ENCODE assay signal across 8 cellular contexts in genomic region chr2:101341901-101342624, GRCh38. TPM values are rescaled to one million over a fixed set of nuclear protein-coding genes. Genes with fewer than 3 reads are reported as not detected.
DNase-seq lines count a peak whose midpoint lies in the region; ATAC-seq and TF ChIP-seq lines count a peak whose summit lies in the region.

No MANE protein-coding gene starts in this region.

- H3K27me3 Mint-ChIP-seq in T-helper 17 cell = no peaks in the 10 kb centered on the region

- no peak overlapping the region for H3K4me3 ChIP-seq in right cardiac atrium (ENCODE audit: low read length)

- H3K36me3 Mint-ChIP-seq in T-helper 17 cell (ENCODE audit: low read depth) = peaks cover 1% of the 10 kb centered on the region

- H3K4me1 Mint-ChIP-seq in T-helper 17 cell = peaks cover 20% of the 10 kb centered on the region

- no peaks in the 10 kb centered on the region for H3K27me3 ChIP-seq in right cardiac atrium (ENCODE audit: control insufficient read depth, insufficient read depth)

- peak; percentile 82 for DNase-seq in GM10248 (ENCODE audit: extremely low spot score)
- peak; percentile 43 for DNase-seq in NCI-H1105 treated with DMSO at 0.1 percent for 48 hours (lab: John Stamatoyannopoulos, UW)
- peak; percentile 55 to 63 (median 63) for DNase-seq in T-helper 17 cell
- DNase-seq in amygdala (lab: John Stamatoyannopoulos, UW) = peak in 50 of 56 donors; percentile 17 to 87 (median 60)
- peak; percentile 75 to 89 (median 87) for DNase-seq in right cardiac atrium
- DNase-seq in sciatic nerve (ENCODE audit: low spot score) = peak; percentile 87

- peak; percentile 80 for TF ChIP-seq CTCF in GM10248 (IDR thresholded peaks at IDR 0.05; ENCODE audit: control extremely low read depth, extremely low read depth, low read depth, missing control alignments)

- H3K4me3 Mint-ChIP-seq in T-helper 17 cell = peak overlapping the region; percentile 69

- H3K9me3 ChIP-seq in T-helper 17 cell (ENCODE audit: control insufficient read depth, low read length, poor library complexity, severe bottlenecking) = no peaks in the 10 kb centered on the region
- no peaks in the 10 kb centered on the region for H3K9me3 ChIP-seq in right cardiac atrium (ENCODE audit: control insufficient read depth, low read length)

- intact Hi-C loops in right cardiac atrium (cut with DNase I) (loop anchor here in 1 of 4 donors (10.0 kb wide), 1 partner anchor 493 kb away; no protein-coding TSS in a partner anchor), sciatic nerve (cut with DNase I) (no loop called here)

- ATAC-seq in T-helper 17 cell (peak; percentile 71), right cardiac atrium (peak; percentile 62 to 74), sciatic nerve (peak; percentile 71), GM18502 (IDR thresholded peaks at IDR 0.05; ENCODE audit: poor library complexity, unreplicated experiment) (no peak), HG03457 (IDR thresholded peaks at IDR 0.05; ENCODE audit: unreplicated experiment) (no peak)

- 55% methylated on average over 21 of the region's 21 CpGs for WGBS in right cardiac atrium

- no peak overlapping the region for H3K27ac ChIP-seq in right cardiac atrium (ENCODE audit: low read length)

- H3K27ac Mint-ChIP-seq in T-helper 17 cell = peak overlapping the region; percentile 4

- CTCF ChIA-PET in GM10248 (lab: Yijun Ruan, JAX) = interaction anchor here (0.6 to 4.0 kb wide), 19 partner anchors 9 to 1102 kb away, joined by 3 to 40 read pairs (median 5); partner anchors contain the start of gene RNF149

- POLR2A ChIA-PET in GM10248 (lab: Yijun Ruan, JAX) = no interaction called here

- no peaks in the 10 kb centered on the region for H3K4me1 ChIP-seq in right cardiac atrium (ENCODE audit: control insufficient read depth, insufficient read depth, low read length)

RNA-seq across cellular contexts. Expression of gene RNF149, which starts 33.6 kb away (rescaled TPM):
- total RNA-seq in T-helper 17 cell (100 to 1,000 TPM; 180 to 185 TPM), right cardiac atrium (10 to 100 TPM; 18.0 to 40.6 (median 23.2) TPM), sciatic nerve (80.7 TPM)
- polyA plus RNA-seq in right cardiac atrium = 22.7 TPM

RNA-seq across cellular contexts. Expression of gene CREG2, which starts 45.2 kb away (rescaled TPM):
- total RNA-seq in T-helper 17 cell = under 1 TPM; 0.30 to 0.39 TPM
- total RNA-seq in right cardiac atrium = 1 to 10 TPM in 1 of 4 donors, under 1 TPM in 3; 0.17 to 1.0 (median 0.29) TPM
- 0.14 TPM for polyA plus RNA-seq in right cardiac atrium
- not detected for total RNA-seq in sciatic nerve

Comparison
In these comparisons a context has a peak if more than half of its experiments do, and no peak if none do; other contexts are left out.
1. ATAC-seq: peak in T-helper 17 cell (single experiment), right cardiac atrium (2 of 2) and sciatic nerve (single experiment); none in GM18502 (single experiment) and HG03457 (single experiment).
2. Peak in every context shown above with its lines, with median percentiles within 50 percentile points of each other: DNase-seq.